In genomic region chr22:39698106-39698505, GRCh38 we compare ENCODE assay signal across 21 cellular contexts.
DNase-seq lines count a peak whose midpoint lies in the region; ATAC-seq lines count a peak whose summit lies in the region.
"Had no signal": no experiment of that assay in that cellular context is flagged by ENCODE, and none has a peak within 500 bp of the region (broad histone marks: within the 10 kb centered on the region; RNA-seq: fewer than 3 reads in every experiment).

No MANE protein-coding gene starts in this region.

- intact Hi-C loops in Right ventricle myocardium inferior (cut with DNase I) = loop anchor here (5.0 kb wide), 1 partner anchor 79 kb away; no protein-coding TSS in a partner anchor
- intact Hi-C loops in cardiac septum (cut with DNase I) = no loop called here

- DNase-seq in Right ventricle myocardium inferior (ENCODE audit: missing footprints) (peak; percentile 17), cardiac septum (ENCODE audit: low spot score) (no peak), NCI-H524 (lab: John Stamatoyannopoulos, UW) (peak; percentile 27 to 76), left kidney (ENCODE audit: low read depth, low spot score) (peak; percentile 69), activated gamma-delta T cell (lab: John Stamatoyannopoulos, UW) (no peak), NCI-H774 (lab: John Stamatoyannopoulos, UW) (no peak)
- DNase-seq: 8988T; ACHN; AML-193; BE2C; Caco-2; CD4-positive, CD25-positive, alpha-beta regulatory T cell; CD8-positive, alpha-beta T cell; DMS153; DMS79 treated with DMSO at 0.1 percent for 48 hours; GF-D8; GM23248; H7 had no signal

- ATAC-seq in Right ventricle myocardium inferior (no peak), HG03175 (IDR thresholded peaks at IDR 0.05; ENCODE audit: unreplicated experiment) (no peak)
- ATAC-seq: A549; CD8-positive, alpha-beta T cell; HCT116 had no signal

Comparison
In these comparisons a context has a peak if more than half of its experiments do, and no peak if none do; other contexts are left out.
1. DNase-seq: peak in Right ventricle myocardium inferior (single experiment), NCI-H524 (2 of 2) and left kidney (single experiment); none in cardiac septum (single experiment), activated gamma-delta T cell (single experiment) and NCI-H774 (single experiment).